In the genomic region with DNA sequence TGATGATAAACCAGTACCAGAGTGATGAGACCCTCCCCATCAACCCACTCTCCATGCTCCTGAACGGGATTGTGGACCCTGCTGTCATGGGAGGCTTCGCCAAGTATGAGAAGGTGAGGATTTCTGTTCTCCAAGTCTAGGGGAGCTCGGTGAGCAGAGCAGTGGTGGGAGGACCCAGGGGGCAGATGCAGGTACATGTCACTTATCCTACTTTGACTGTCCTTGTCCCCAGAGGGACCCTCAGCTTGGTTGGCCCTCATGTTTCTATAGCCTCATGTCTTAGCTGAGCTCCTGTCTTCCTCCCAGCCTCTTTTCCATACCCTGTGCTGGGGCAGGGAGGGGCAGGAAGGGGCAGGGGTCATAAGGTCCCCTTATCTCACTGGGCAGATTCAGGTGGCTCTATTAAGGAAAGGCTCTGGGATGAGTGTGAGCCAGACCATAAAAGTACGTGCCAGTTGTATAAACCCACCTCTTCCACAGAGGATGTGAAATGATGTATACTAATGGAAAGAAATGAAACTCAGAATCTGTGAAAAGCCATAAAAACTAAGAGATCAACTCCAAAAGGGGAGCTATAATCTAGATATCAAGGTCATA, we compare ENCODE assay signal across 40 cellular contexts. TPM values are rescaled to one million over a fixed set of nuclear protein-coding genes. Genes with fewer than 3 reads are reported as not detected.
"Had no signal": no experiment of that assay in that cellular context is flagged by ENCODE, and none has a peak within 500 bp of the region (broad histone marks: within the 10 kb centered on the region; RNA-seq: fewer than 3 reads in every experiment).

No MANE protein-coding gene starts in this region.

- H3K4me3 ChIP-seq: adrenal gland, body of pancreas, dorsolateral prefrontal cortex, gastroesophageal sphincter, right atrium auricular region, smooth muscle cell, tibial nerve had no signal

- ATAC-seq: activated CD4-positive, CD25-positive, alpha-beta regulatory T cell treated with anti-CD3 and anti-CD28 coated beads, Interleukin-2, amount 50 U/mL, for 24 hours; body of pancreas; gastroesophageal sphincter; left colon; naive thymus-derived CD8-positive, alpha-beta T cell had no signal

- H3K4me1 ChIP-seq: adrenal gland, body of pancreas, gastroesophageal sphincter, parathyroid adenoma, right atrium auricular region, tibial nerve had no signal

- H3K27ac ChIP-seq: adrenal gland, body of pancreas, dorsolateral prefrontal cortex, gastroesophageal sphincter, parathyroid adenoma, right atrium auricular region, tibial nerve, WERI-Rb-1 had no signal

- H3K4me1 Mint-ChIP-seq: activated naive CD8-positive, alpha-beta T cell treated with anti-CD3 and anti-CD28 coated beads for 36 hours; immature natural killer cell had no signal

- H3K9me3 ChIP-seq: adrenal gland, body of pancreas, right atrium auricular region, tibial nerve had no signal

- H3K9me3 Mint-ChIP-seq: activated CD4-positive, alpha-beta memory T cell treated with anti-CD3 and anti-CD28 coated beads for 36 hours; activated CD4-positive, alpha-beta T cell treated with anti-CD3 and anti-CD28 coated beads, Interleukin-2, amount 10 ng/mL, durations not matched to agents 24 days and 14 days; activated naive CD4-positive, alpha-beta T cell treated with anti-CD3 and anti-CD28 coated beads for 36 hours; activated naive CD8-positive, alpha-beta T cell treated with anti-CD3 and anti-CD28 coated beads for 36 hours; activated T-helper 1 cell treated with anti-CD3 and anti-CD28 coated beads, Interleukin-12 subunit alpha, Interleukin-12 subunit beta, Interleukin-2, Interleukin-4 antibody, amounts not matched to agents 30 ng/mL and 10 ng/mL and 1 ng/mL, durations not matched to agents 14 hours and 24 hours and 36 hours; naive thymus-derived CD8-positive, alpha-beta T cell; neural crest cell; T-helper 2 cell treated with Interferon-gamma antibody and Interleukin-4, amounts not matched to agents 5 μg/mL and 100 μg/mL, for 36 hours had no signal

- H2AFZ ChIP-seq: parathyroid adenoma had no signal

- H3K4me2 ChIP-seq: smooth muscle cell had no signal

- H3K27me3 ChIP-seq: adrenal gland, body of pancreas, gastroesophageal sphincter, right atrium auricular region, tibial nerve had no signal

- DNase-seq: activated CD4-positive, alpha-beta memory T cell treated with anti-CD3 and anti-CD28 coated beads for 36 hours; activated CD4-positive, alpha-beta T cell treated with anti-CD3 and anti-CD28 coated beads, Interleukin-2, amount 10 ng/mL, durations not matched to agents 24 days and 14 days; activated effector memory CD4-positive, alpha-beta T cell treated with anti-CD3 and anti-CD28 coated beads, Interleukin-2, amount 50 U/mL, for 16 hours; activated naive CD4-positive, alpha-beta T cell treated with anti-CD3 and anti-CD28 coated beads for 36 hours; activated naive CD8-positive, alpha-beta T cell treated with anti-CD3 and anti-CD28 coated beads for 36 hours; adrenal gland; aorta; body of pancreas; dorsolateral prefrontal cortex; effector memory CD4-positive, alpha-beta T cell; erythroblast; head of caudate nucleus; hippocampal formation; immature natural killer cell; kidney; left colon; mammary epithelial cell; midbrain; naive thymus-derived CD8-positive, alpha-beta T cell; nucleus accumbens; stimulated activated CD4-positive, alpha-beta T cell treated with anti-CD3 and anti-CD28 coated beads, Interleukin-1b, Interleukin-23, amount 100 ng/mL, for 48 hours; stimulated activated CD4-positive, alpha-beta T cell treated with anti-CD3 and anti-CD28 coated beads, Interleukin-4, amount 100 ng/mL, for 4 hours; stimulated activated CD8-positive, alpha-beta memory T cell treated with anti-CD3 and anti-CD28 coated beads, Interleukin-4, amount 100 ng/mL, for 48 hours; stimulated activated naive CD4-positive, alpha-beta T cell treated with Interleukin-2 at 50 U/mL for 16 hours; WERI-Rb-1 had no signal

- FAIRE-seq: colon, kidney, TTC549 had no signal

- H3K79me2 ChIP-seq: parathyroid adenoma had no signal

- H3K27ac Mint-ChIP-seq: activated CD4-positive, alpha-beta memory T cell treated with anti-CD3 and anti-CD28 coated beads for 36 hours; activated CD4-positive, alpha-beta T cell treated with anti-CD3 and anti-CD28 coated beads, Interleukin-2, amount 10 ng/mL, durations not matched to agents 24 days and 14 days; activated naive CD4-positive, alpha-beta T cell treated with anti-CD3 and anti-CD28 coated beads for 36 hours; activated naive CD8-positive, alpha-beta T cell treated with anti-CD3 and anti-CD28 coated beads for 36 hours; activated T-helper 1 cell treated with anti-CD3 and anti-CD28 coated beads, Interleukin-12 subunit alpha, Interleukin-12 subunit beta, Interleukin-2, Interleukin-4 antibody, amounts not matched to agents 30 ng/mL and 10 ng/mL and 1 ng/mL, durations not matched to agents 14 hours and 24 hours and 36 hours; T-helper 2 cell treated with Interferon-gamma antibody and Interleukin-4, amounts not matched to agents 5 μg/mL and 100 μg/mL, for 36 hours had no signal

- H3K4me3 Mint-ChIP-seq: activated CD4-positive, alpha-beta memory T cell treated with anti-CD3 and anti-CD28 coated beads for 36 hours; activated CD4-positive, alpha-beta T cell treated with anti-CD3 and anti-CD28 coated beads, Interleukin-2, amount 10 ng/mL, durations not matched to agents 24 days and 14 days; activated naive CD4-positive, alpha-beta T cell treated with anti-CD3 and anti-CD28 coated beads for 36 hours; activated naive CD8-positive, alpha-beta T cell treated with anti-CD3 and anti-CD28 coated beads for 36 hours; activated T-helper 1 cell treated with anti-CD3 and anti-CD28 coated beads, Interleukin-12 subunit alpha, Interleukin-12 subunit beta, Interleukin-2, Interleukin-4 antibody, amounts not matched to agents 30 ng/mL and 10 ng/mL and 1 ng/mL, durations not matched to agents 14 hours and 24 hours and 36 hours; immature natural killer cell; naive thymus-derived CD8-positive, alpha-beta T cell; neural crest cell; T-helper 2 cell treated with Interferon-gamma antibody and Interleukin-4, amounts not matched to agents 5 μg/mL and 100 μg/mL, for 36 hours had no signal

- H3K27me3 Mint-ChIP-seq: activated CD4-positive, alpha-beta memory T cell treated with anti-CD3 and anti-CD28 coated beads for 36 hours; activated CD4-positive, alpha-beta T cell treated with anti-CD3 and anti-CD28 coated beads, Interleukin-2, amount 10 ng/mL, durations not matched to agents 24 days and 14 days; activated naive CD8-positive, alpha-beta T cell treated with anti-CD3 and anti-CD28 coated beads for 36 hours; naive thymus-derived CD8-positive, alpha-beta T cell had no signal

- H3K36me3 ChIP-seq: adrenal gland, gastroesophageal sphincter, right atrium auricular region, WERI-Rb-1 had no signal

- H3K9ac ChIP-seq: parathyroid adenoma had no signal

RNA-seq across cellular contexts. Expression of a gene that starts 38.0 kb away (rescaled TPM):
- total RNA-seq: activated CD4-positive, alpha-beta memory T cell treated with anti-CD3 and anti-CD28 coated beads for 36 hours; activated naive CD4-positive, alpha-beta T cell treated with anti-CD3 and anti-CD28 coated beads for 36 hours; activated naive CD8-positive, alpha-beta T cell treated with anti-CD3 and anti-CD28 coated beads for 36 hours; activated T-helper 1 cell treated with anti-CD3 and anti-CD28 coated beads, Interleukin-12 subunit alpha, Interleukin-12 subunit beta, Interleukin-2, Interleukin-4 antibody, amounts not matched to agents 30 ng/mL and 10 ng/mL and 1 ng/mL, durations not matched to agents 14 hours and 24 hours and 36 hours; adrenal gland; aorta; body of pancreas; dorsolateral prefrontal cortex; gastroesophageal sphincter; liver; mammary epithelial cell; naive thymus-derived CD8-positive, alpha-beta T cell; neural crest cell; pulmonary artery endothelial cell; right atrium auricular region; smooth muscle cell; temporal lobe; ureter had no signal
- polyA plus RNA-seq: adrenal gland; aorta; immature natural killer cell; liver; mammary epithelial cell; naive thymus-derived CD8-positive, alpha-beta T cell; smooth muscle cell had no signal
